Comparison of ENCODE assay signal across 15 cellular contexts in genomic region chr1:217078010-217078704, GRCh38.
DNase-seq lines count a peak whose midpoint lies in the region; ATAC-seq and TF ChIP-seq lines count a peak whose summit lies in the region.
"Had no signal": no experiment of that assay in that cellular context is flagged by ENCODE, and none has a peak within 500 bp of the region (broad histone marks: within the 10 kb centered on the region; RNA-seq: fewer than 3 reads in every experiment).

No MANE protein-coding gene starts in this region.

- peak overlapping the region; percentile 16 for H2AFZ ChIP-seq in hepatocyte

- H4K20me1 ChIP-seq in hepatocyte (ENCODE audit: insufficient read depth, poor library complexity, severe bottlenecking) = no peaks in the 10 kb centered on the region

- intact Hi-C loops in sigmoid colon (cut with DNase I) = loop anchor here (10.0 kb wide), 1 partner anchor 473 kb away; no protein-coding TSS in a partner anchor

- no peak for TF ChIP-seq EP300 in sigmoid colon (IDR thresholded peaks at IDR 0.05)

- H3K27ac ChIP-seq in hepatocyte (peak overlapping the region; percentile 1), sigmoid colon (peak overlapping the region; percentile 45 to 71 (median 54))
- H3K27ac ChIP-seq: HL-60, skin epidermis had no signal

- H3K4me1 ChIP-seq in hepatocyte (ENCODE audit: insufficient read depth) (peaks cover 12% of the 10 kb centered on the region), sigmoid colon (peaks cover 0 to 32% (median 26%) of the 10 kb centered on the region in 4 donors)

- peak; percentile 79 for DNase-seq in NCI-H1092 treated with DMSO at 0.1 percent for 48 hours (lab: John Stamatoyannopoulos, UW)
- DNase-seq in astrocyte of the cerebellum (ENCODE audit: low read depth) = peak; percentile 37
- peak; percentile 25 for DNase-seq in hepatocyte (ENCODE audit: low spot score)
- no peak for DNase-seq in sigmoid colon
- DNase-seq in activated T-cell treated with anti-CD3 and anti-CD28 coated beads, Interleukin-2, amount 50 U/mL, for 1 hour = no peak
- no peak for DNase-seq in KBM-7
- DNase-seq: activated T-cell treated with anti-CD3 and anti-CD28 coated beads, Interleukin-2, amount 50 U/mL, for 4 hours; cortex of kidney; NCI-H2171 treated with DMSO at 0.1 percent for 48 hours; stimulated activated naive CD4-positive, alpha-beta T cell had no signal

- H3K27me3 ChIP-seq in hepatocyte = no peaks in the 10 kb centered on the region
- no peaks in the 10 kb centered on the region for H3K27me3 ChIP-seq in sigmoid colon

- peak overlapping the region; percentile 6 for H3K4me3 ChIP-seq in astrocyte of the cerebellum (ENCODE audit: low read depth, low read length)
- H3K4me3 ChIP-seq in hepatocyte = no peak overlapping the region
- H3K4me3 ChIP-seq in sigmoid colon = peak overlapping the region in 3 of 4 donors; percentile 9 to 19 (median 18)
- H3K4me3 ChIP-seq: skin epidermis had no signal

- no peak for TF ChIP-seq POLR2A in sigmoid colon (IDR thresholded peaks at IDR 0.05)

- H3K36me3 ChIP-seq in hepatocyte (replicated peaks; ENCODE audit: insufficient read depth, low read depth) (no peaks in the 10 kb centered on the region), sigmoid colon (no peaks in the 10 kb centered on the region)

- peak overlapping the region; percentile 49 for H3K4me2 ChIP-seq in hepatocyte

- H3K9me3 ChIP-seq in hepatocyte (ENCODE audit: low read depth) (no peaks in the 10 kb centered on the region), sigmoid colon (no peaks in the 10 kb centered on the region)

- ATAC-seq in HG02884 (IDR thresholded peaks at IDR 0.05; ENCODE audit: unreplicated experiment) (no peak), HG02852 (IDR thresholded peaks at IDR 0.05; ENCODE audit: unreplicated experiment) (no peak)
- ATAC-seq: activated T-cell treated with anti-CD3 and anti-CD28 coated beads, Interleukin-2, amount 50 U/mL, for 4 hours; HCT116 had no signal

- in situ Hi-C loops in astrocyte of the cerebellum (cut with HindIII; ENCODE audit: low sequenced_read_pairs) (no loop called here), KBM-7 (cut with MboI; ENCODE audit: low pct_unique_long_range_greater_than_20kb, low sequenced_read_pairs) (no loop called here)

- TF ChIP-seq CTCF in astrocyte of the cerebellum (IDR thresholded peaks at IDR 0.05; ENCODE audit: low read depth, low read length, missing control alignments) = no peak
- no peak for TF ChIP-seq CTCF in hepatocyte (IDR thresholded peaks at IDR 0.05; ENCODE audit: poor library complexity)
- no peak for TF ChIP-seq CTCF in sigmoid colon (IDR thresholded peaks at IDR 0.05)

- no peaks in the 10 kb centered on the region for H3K9me2 ChIP-seq in hepatocyte (replicated peaks; ENCODE audit: insufficient read depth)

- no peaks in the 10 kb centered on the region for H3K79me2 ChIP-seq in hepatocyte

- WGBS in hepatocyte (ENCODE audit: low lambda C conversion rate, missing lambda C conversion rate) = 43% methylated on average over 8 of the region's 8 CpGs
- WGBS in sigmoid colon, 2 donors = 52 to 70% methylated on average over 8 of the region's 8 CpGs

Comparison
In these comparisons a context has a peak if more than half of its experiments do, and no peak if none do; other contexts are left out.
1. DNase-seq: peak in NCI-H1092 treated with DMSO at 0.1 percent for 48 hours (single experiment), astrocyte of the cerebellum (single experiment) and hepatocyte (single experiment); none in sigmoid colon (single experiment), activated T-cell treated with anti-CD3 and anti-CD28 coated beads, Interleukin-2, amount 50 U/mL, for 1 hour (single experiment) and KBM-7 (single experiment).